12 cellular contexts compared by ENCODE assay signal in genomic region chr6:50185006-50185405, GRCh38.
DNase-seq lines count a peak whose midpoint lies in the region; ATAC-seq and TF ChIP-seq lines count a peak whose summit lies in the region.
"Had no signal": no experiment of that assay in that cellular context is flagged by ENCODE, and none has a peak within 500 bp of the region (broad histone marks: within the 10 kb centered on the region; RNA-seq: fewer than 3 reads in every experiment).

No MANE protein-coding gene starts in this region.

- 36 to 44% methylated on average over 3 of the region's 3 CpGs for WGBS in tibial nerve, 2 donors

- H3K4me1 ChIP-seq in OCI-LY7 (ENCODE audit: insufficient read depth, low read length, poor library complexity, severe bottlenecking) (no peaks in the 10 kb centered on the region), tibial nerve (no peaks in the 10 kb centered on the region)
- H3K4me1 ChIP-seq: left lung had no signal

- no peaks in the 10 kb centered on the region for H4K20me1 ChIP-seq in OCI-LY7 (ENCODE audit: insufficient read depth, low read length)

- no peaks in the 10 kb centered on the region for H3K27me3 Mint-ChIP-seq in effector memory CD8-positive, alpha-beta T cell
- H3K27me3 Mint-ChIP-seq: activated T-cell treated with anti-CD3 and anti-CD28 coated beads, Interleukin-2, amount 50 U/mL, for 24 hours had no signal

- H2AFZ ChIP-seq in OCI-LY7 (ENCODE audit: low read length): no peak overlapping the region

- ATAC-seq in GM19463 (IDR thresholded peaks at IDR 0.05; ENCODE audit: unreplicated experiment) (peak; percentile 55), GM21423 (IDR thresholded peaks at IDR 0.05; ENCODE audit: unreplicated experiment) (no peak)
- ATAC-seq in effector memory CD8-positive, alpha-beta T cell (replicated peaks): no peak
- ATAC-seq: left lung had no signal

- H3K9me3 ChIP-seq in OCI-LY7 (ENCODE audit: low read length) (no peaks in the 10 kb centered on the region), tibial nerve (no peaks in the 10 kb centered on the region)

- no peak overlapping the region for H3K27ac Mint-ChIP-seq in effector memory CD8-positive, alpha-beta T cell
- H3K27ac Mint-ChIP-seq: activated T-cell treated with anti-CD3 and anti-CD28 coated beads, Interleukin-2, amount 50 U/mL, for 24 hours; brain had no signal

- H3K36me3 ChIP-seq in OCI-LY7 (ENCODE audit: insufficient read depth, low read length) (no peaks in the 10 kb centered on the region), tibial nerve (no peaks in the 10 kb centered on the region)
- H3K36me3 ChIP-seq: left lung had no signal

- H3K36me3 Mint-ChIP-seq in effector memory CD8-positive, alpha-beta T cell (ENCODE audit: insufficient read depth): no peaks in the 10 kb centered on the region
- H3K36me3 Mint-ChIP-seq: brain had no signal

- intact Hi-C loops in OCI-LY7 (cut with micrococcal nuclease; ENCODE audit: unreplicated experiment): no loop called here

- H3K4me2 ChIP-seq in OCI-LY7 (ENCODE audit: low read length): no peak overlapping the region

- no peaks in the 10 kb centered on the region for H3K79me2 ChIP-seq in OCI-LY7 (ENCODE audit: insufficient read depth, low read depth, low read length)

- TF ChIP-seq CTCF in OCI-LY7 (conservative IDR thresholded peaks at IDR 0.05; ENCODE audit: low read length) (peak; percentile 35), tibial nerve (IDR thresholded peaks at IDR 0.05) (no peak)

- peaks cover 16 to 27% of the 10 kb centered on the region in 2 donors for H3K9me3 Mint-ChIP-seq in effector memory CD8-positive, alpha-beta T cell
- H3K9me3 Mint-ChIP-seq: brain had no signal

- TF ChIP-seq POLR2A in tibial nerve (IDR thresholded peaks at IDR 0.05): no peak

- TF ChIP-seq EP300 in tibial nerve (IDR thresholded peaks at IDR 0.05): no peak

- H3K27ac ChIP-seq in OCI-LY7 (ENCODE audit: low read depth, low read length, poor library complexity, severe bottlenecking): no peak overlapping the region
- H3K27ac ChIP-seq in tibial nerve: no peak overlapping the region
- H3K27ac ChIP-seq: left lung had no signal

- no peaks in the 10 kb centered on the region for H3K27me3 ChIP-seq in tibial nerve
- H3K27me3 ChIP-seq: left lung had no signal

- no peaks in the 10 kb centered on the region for H3K9me2 ChIP-seq in OCI-LY7 (ENCODE audit: insufficient read depth, low read length)

- H3K4me3 ChIP-seq in OCI-LY7 (ENCODE audit: low read depth, low read length, poor library complexity, severe bottlenecking) (no peak overlapping the region), tibial nerve (no peak overlapping the region)
- H3K4me3 ChIP-seq: left lung had no signal

- no peak overlapping the region for H3K4me3 Mint-ChIP-seq in effector memory CD8-positive, alpha-beta T cell
- H3K4me3 Mint-ChIP-seq: activated T-cell treated with anti-CD3 and anti-CD28 coated beads, Interleukin-2, amount 50 U/mL, for 24 hours; brain had no signal

- H3K4me1 Mint-ChIP-seq in effector memory CD8-positive, alpha-beta T cell (ENCODE audit: low read depth in 2 of 2): no peaks in the 10 kb centered on the region

- DNase-seq in Ammon's horn (ENCODE audit: low spot score) (peak; percentile 11), OCI-LY7 (ENCODE audit: low spot score) (no peak), islet precursor cell (peak; percentile 55), tibial nerve (ENCODE audit: low spot score in 2 of 2) (no peak)
- no peak for DNase-seq in effector memory CD8-positive, alpha-beta T cell
- DNase-seq in activated naive CD4-positive, alpha-beta T cell treated with Interleukin-2 at 50 U/mL for 16 hours: no peak
- DNase-seq: activated T-cell treated with anti-CD3 and anti-CD28 coated beads, Interleukin-2, amount 50 U/mL, for 24 hours; left lung; NCI-H510A treated with DMSO at 0.1 percent for 48 hours had no signal

- BruUV-seq in OCI-LY7 (replicated peaks; lab: Mats Ljungman, UMichigan): no TSS peak

- CTCF ChIA-PET in OCI-LY7 (lab: Charles Lee; ENCODE audit: unreplicated experiment): no interaction called here

- POLR2A ChIA-PET in OCI-LY7 (lab: Charles Lee): no interaction called here

Comparison
In these comparisons a context has a peak if more than half of its experiments do, and no peak if none do; other contexts are left out.
1. DNase-seq: peak in Ammon's horn (single experiment) and islet precursor cell (single experiment); none in OCI-LY7 (single experiment), effector memory CD8-positive, alpha-beta T cell (0 of 3), tibial nerve (0 of 2) and activated naive CD4-positive, alpha-beta T cell treated with Interleukin-2 at 50 U/mL for 16 hours (single experiment).